In genomic region chr2:238585836-238586821, GRCh38 we compare ENCODE assay signal across 17 cellular contexts.
A peak's percentile ranks its signal among the peaks of the same experiment; 100 is the strongest.
DNase-seq lines count a peak whose midpoint lies in the region; ATAC-seq lines count a peak whose summit lies in the region.
"Had no signal": no experiment of that assay in that cellular context is flagged by ENCODE, and none has a peak within 500 bp of the region (broad histone marks: within the 10 kb centered on the region; RNA-seq: fewer than 3 reads in every experiment).

No MANE protein-coding gene starts in this region.

- no peak overlapping the region for H3K27ac Mint-ChIP-seq in activated T-helper 1 cell treated with anti-CD3 and anti-CD28 coated beads, Interleukin-12 subunit alpha, Interleukin-12 subunit beta, Interleukin-2, Interleukin-4 antibody, amounts not matched to agents 30 ng/mL and 10 ng/mL and 1 ng/mL, durations not matched to agents 14 hours and 24 hours and 36 hours
- H3K27ac Mint-ChIP-seq in stimulated activated naive B cell treated with anti-CD40 and anti-IgM and Interleukin-4, amounts not matched to agents 10 μg/mL and 1 μg/mL and 100 μg/mL, for 72 hours: no peak overlapping the region
- H3K27ac Mint-ChIP-seq: activated B cell treated with CpG ODN at 0.5 μM for 24 hours; effector memory CD8-positive, alpha-beta T cell had no signal

- H3K4me1 ChIP-seq in BLaER1: peaks cover 31% of the 10 kb centered on the region
- H3K4me1 ChIP-seq: prostate gland had no signal

- in situ Hi-C loops in SK-MEL-5 (cut with HindIII; ENCODE audit: low pct_unique_long_range_greater_than_20kb, low sequenced_read_pairs): no loop called here

- H3K9ac ChIP-seq in BLaER1: peak overlapping the region; percentile 16; the same call in 1 of the 2 replicates

- H4K20me1 ChIP-seq in BLaER1: no peaks in the 10 kb centered on the region

- H3K4me3 ChIP-seq in BLaER1: peak overlapping the region; percentile 3; the same call in 1 of the 2 replicates
- H3K4me3 ChIP-seq: cardiac muscle cell, PC-9, prostate gland had no signal

- peak; percentile 89 for DNase-seq in SK-MEL-5 (ENCODE audit: low read depth, low spot score)
- DNase-seq in foreskin melanocyte: peak; percentile 100
- DNase-seq in pons (ENCODE audit: low spot score): peak; percentile 74
- DNase-seq in DMS79 (lab: John Stamatoyannopoulos, UW): no peak
- no peak for DNase-seq in NAMALWA (ENCODE audit: low spot score)
- no peak for DNase-seq in activated T-helper 1 cell treated with anti-CD3 and anti-CD28 coated beads, Interleukin-12 subunit alpha, Interleukin-12 subunit beta, Interleukin-2, Interleukin-4 antibody, amounts not matched to agents 30 ng/mL and 10 ng/mL and 1 ng/mL, durations not matched to agents 14 hours and 24 hours and 36 hours (ENCODE audit: low spot score)
- no peak for DNase-seq in stimulated activated naive B cell treated with anti-CD40 and anti-IgM and Interleukin-4, amounts not matched to agents 10 μg/mL and 1 μg/mL and 100 μg/mL, for 72 hours
- DNase-seq: activated B cell treated with CpG ODN at 0.5 μM for 24 hours; activated naive CD4-positive, alpha-beta T cell treated with Interleukin-2 at 50 U/mL for 16 hours; effector memory CD8-positive, alpha-beta T cell; GF-D8; NCI-H146; NCI-H510A; PC-9 had no signal

- ATAC-seq in stimulated activated naive B cell treated with anti-CD40 and anti-IgM and Interleukin-4, amounts not matched to agents 10 μg/mL and 1 μg/mL and 100 μg/mL, for 72 hours (replicated peaks): no peak
- ATAC-seq: effector memory CD8-positive, alpha-beta T cell had no signal

- H3K27me3 ChIP-seq in BLaER1: no peaks in the 10 kb centered on the region
- H3K27me3 ChIP-seq: cardiac muscle cell had no signal

- H3K27ac ChIP-seq in BLaER1: peak overlapping the region; percentile 46; the same call in 1 of the 2 replicates
- H3K27ac ChIP-seq: cardiac muscle cell, PC-9, prostate gland had no signal

- H3K27me3 Mint-ChIP-seq in activated T-helper 1 cell treated with anti-CD3 and anti-CD28 coated beads, Interleukin-12 subunit alpha, Interleukin-12 subunit beta, Interleukin-2, Interleukin-4 antibody, amounts not matched to agents 30 ng/mL and 10 ng/mL and 1 ng/mL, durations not matched to agents 14 hours and 24 hours and 36 hours (ENCODE audit: insufficient read depth): peaks cover 12% of the 10 kb centered on the region
- no peaks in the 10 kb centered on the region for H3K27me3 Mint-ChIP-seq in stimulated activated naive B cell treated with anti-CD40 and anti-IgM and Interleukin-4, amounts not matched to agents 10 μg/mL and 1 μg/mL and 100 μg/mL, for 72 hours
- H3K27me3 Mint-ChIP-seq: activated B cell treated with CpG ODN at 0.5 μM for 24 hours had no signal

- no peaks in the 10 kb centered on the region for H3K9me3 Mint-ChIP-seq in activated T-helper 1 cell treated with anti-CD3 and anti-CD28 coated beads, Interleukin-12 subunit alpha, Interleukin-12 subunit beta, Interleukin-2, Interleukin-4 antibody, amounts not matched to agents 30 ng/mL and 10 ng/mL and 1 ng/mL, durations not matched to agents 14 hours and 24 hours and 36 hours
- peaks cover 5 to 11% of the 10 kb centered on the region in 2 donors for H3K9me3 Mint-ChIP-seq in stimulated activated naive B cell treated with anti-CD40 and anti-IgM and Interleukin-4, amounts not matched to agents 10 μg/mL and 1 μg/mL and 100 μg/mL, for 72 hours
- H3K9me3 Mint-ChIP-seq: effector memory CD8-positive, alpha-beta T cell had no signal

- no peaks in the 10 kb centered on the region for H3K36me3 Mint-ChIP-seq in activated T-helper 1 cell treated with anti-CD3 and anti-CD28 coated beads, Interleukin-12 subunit alpha, Interleukin-12 subunit beta, Interleukin-2, Interleukin-4 antibody, amounts not matched to agents 30 ng/mL and 10 ng/mL and 1 ng/mL, durations not matched to agents 14 hours and 24 hours and 36 hours (ENCODE audit: low read depth)
- H3K36me3 Mint-ChIP-seq in stimulated activated naive B cell treated with anti-CD40 and anti-IgM and Interleukin-4, amounts not matched to agents 10 μg/mL and 1 μg/mL and 100 μg/mL, for 72 hours: no peaks in the 10 kb centered on the region

- H3K4me2 ChIP-seq in BLaER1: peak overlapping the region; percentile 82
- H3K4me2 ChIP-seq: PC-9 had no signal

- H3K4me3 Mint-ChIP-seq in activated T-helper 1 cell treated with anti-CD3 and anti-CD28 coated beads, Interleukin-12 subunit alpha, Interleukin-12 subunit beta, Interleukin-2, Interleukin-4 antibody, amounts not matched to agents 30 ng/mL and 10 ng/mL and 1 ng/mL, durations not matched to agents 14 hours and 24 hours and 36 hours: no peak overlapping the region
- H3K4me3 Mint-ChIP-seq in stimulated activated naive B cell treated with anti-CD40 and anti-IgM and Interleukin-4, amounts not matched to agents 10 μg/mL and 1 μg/mL and 100 μg/mL, for 72 hours: no peak overlapping the region
- H3K4me3 Mint-ChIP-seq: activated B cell treated with CpG ODN at 0.5 μM for 24 hours; effector memory CD8-positive, alpha-beta T cell had no signal

- H3K36me3 ChIP-seq in BLaER1: no peaks in the 10 kb centered on the region
- H3K36me3 ChIP-seq: cardiac muscle cell, prostate gland had no signal

- intact Hi-C loops in activated T-helper 1 cell treated with anti-CD3 and anti-CD28 coated beads, Interleukin-12 subunit alpha, Interleukin-12 subunit beta, Interleukin-2, Interleukin-4 antibody, amounts not matched to agents 30 ng/mL and 10 ng/mL and 1 ng/mL, durations not matched to agents 14 hours and 24 hours and 36 hours (cut with micrococcal nuclease): no loop called here

- no peaks in the 10 kb centered on the region for H3K4me1 Mint-ChIP-seq in activated T-helper 1 cell treated with anti-CD3 and anti-CD28 coated beads, Interleukin-12 subunit alpha, Interleukin-12 subunit beta, Interleukin-2, Interleukin-4 antibody, amounts not matched to agents 30 ng/mL and 10 ng/mL and 1 ng/mL, durations not matched to agents 14 hours and 24 hours and 36 hours (ENCODE audit: low read depth)
- no peaks in the 10 kb centered on the region for H3K4me1 Mint-ChIP-seq in stimulated activated naive B cell treated with anti-CD40 and anti-IgM and Interleukin-4, amounts not matched to agents 10 μg/mL and 1 μg/mL and 100 μg/mL, for 72 hours
- H3K4me1 Mint-ChIP-seq: activated B cell treated with CpG ODN at 0.5 μM for 24 hours had no signal

- H3K9me3 ChIP-seq in BLaER1: peaks cover 17% of the 10 kb centered on the region; the same call in 1 of the 2 replicates
- H3K9me3 ChIP-seq: prostate gland had no signal

Comparison
In these comparisons a context has a peak if more than half of its experiments do, and no peak if none do; other contexts are left out.
1. DNase-seq: peak in SK-MEL-5 (single experiment), foreskin melanocyte (single experiment) and pons (single experiment); none in DMS79 (single experiment), NAMALWA (single experiment), activated T-helper 1 cell treated with anti-CD3 and anti-CD28 coated beads, Interleukin-12 subunit alpha, Interleukin-12 subunit beta, Interleukin-2, Interleukin-4 antibody, amounts not matched to agents 30 ng/mL and 10 ng/mL and 1 ng/mL, durations not matched to agents 14 hours and 24 hours and 36 hours (single experiment) and stimulated activated naive B cell treated with anti-CD40 and anti-IgM and Interleukin-4, amounts not matched to agents 10 μg/mL and 1 μg/mL and 100 μg/mL, for 72 hours (single experiment).